In the genomic region with DNA sequence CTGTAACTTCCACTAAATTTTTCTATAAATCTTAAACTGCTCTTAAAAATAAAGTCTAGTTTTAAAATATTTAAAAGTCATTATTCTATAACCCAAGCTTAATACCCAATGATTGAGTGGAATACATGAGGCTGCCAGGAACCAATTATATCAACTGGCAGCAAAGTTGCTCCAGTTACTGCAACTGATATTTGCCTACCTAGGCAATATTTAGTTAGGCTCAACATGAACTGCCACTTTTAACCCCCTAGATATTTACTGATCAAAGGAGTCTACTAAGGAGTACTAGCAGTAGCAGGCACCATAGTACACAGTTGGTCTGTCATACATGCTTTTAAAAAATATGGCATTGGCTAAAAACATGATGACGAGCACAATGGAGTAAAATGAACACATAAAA, we compare ENCODE assay signal across 7 cellular contexts.
"Had no signal": no experiment of that assay in that cellular context is flagged by ENCODE, and none has a peak within 500 bp of the region (broad histone marks: within the 10 kb centered on the region; RNA-seq: fewer than 3 reads in every experiment).

No MANE protein-coding gene starts in this region.

- FAIRE-seq: G401.6, GM12878, GM12891, GM12892, GM18507 had no signal

- DNase-seq: GDM1, GF-D8 had no signal

- H3K4me3 ChIP-seq: GM12878 had no signal

- ATAC-seq: GM12878 had no signal
